11 cellular contexts compared by ENCODE assay signal in the genomic region with DNA sequence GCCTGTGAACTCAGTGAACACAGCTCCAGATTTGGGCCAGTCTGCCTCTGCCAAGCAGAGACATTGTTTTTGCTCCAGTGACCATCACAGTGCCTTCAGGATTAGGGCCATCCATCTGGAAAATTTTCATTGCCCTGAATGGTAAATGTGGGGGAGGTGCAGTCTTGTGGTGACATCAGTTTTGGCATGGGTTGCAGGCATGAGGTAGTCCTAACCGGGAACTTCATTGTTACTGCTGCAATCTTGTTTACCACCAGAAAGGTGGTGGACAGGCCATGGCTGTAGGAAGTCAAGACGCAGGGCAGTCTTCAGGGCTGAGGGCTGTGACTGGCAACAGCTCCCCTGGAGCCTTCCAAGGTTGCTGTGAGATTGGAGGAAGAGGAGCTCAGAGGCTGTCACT. TPM values are rescaled to one million over a fixed set of nuclear protein-coding genes. Genes with fewer than 3 reads are reported as not detected.
DNase-seq lines count a peak whose midpoint lies in the region; ATAC-seq and TF ChIP-seq lines count a peak whose summit lies in the region.
"Had no signal": no experiment of that assay in that cellular context is flagged by ENCODE, and none has a peak within 500 bp of the region (broad histone marks: within the 10 kb centered on the region; RNA-seq: fewer than 3 reads in every experiment).

No MANE protein-coding gene starts in this region.

- H3K4me1 Mint-ChIP-seq in endothelial cell (ENCODE audit: unreplicated experiment) = peaks cover 12% of the 10 kb centered on the region

- H3K9me3 Mint-ChIP-seq in endothelial cell (ENCODE audit: unreplicated experiment) = no peaks in the 10 kb centered on the region
- H3K9me3 Mint-ChIP-seq: activated CD8-positive, alpha-beta T cell treated with anti-CD3 and anti-CD28 coated beads for 36 hours had no signal

- H3K4me3 ChIP-seq in body of pancreas = no peak overlapping the region
- no peak overlapping the region for H3K4me3 ChIP-seq in kidney epithelial cell (ENCODE audit: low read depth, low read length)
- H3K4me3 ChIP-seq in testis = no peak overlapping the region
- H3K4me3 ChIP-seq: colonic mucosa had no signal

- WGBS in body of pancreas, 2 donors = 18 to 19% methylated on average over 2 of the region's 2 CpGs
- 29 to 47% methylated on average over 2 of the region's 2 CpGs for WGBS in testis, 2 donors

- peak in 2 of 3 donors; percentile 69 to 73 for TF ChIP-seq POLR2A in body of pancreas (IDR thresholded peaks at IDR 0.05)
- no peak for TF ChIP-seq POLR2A in testis (IDR thresholded peaks at IDR 0.05)

- DNase-seq in HCEC 1CT (peak; percentile 13), body of pancreas (peak; percentile 85 to 92 (median 91)), kidney epithelial cell (ENCODE audit: low read depth) (peak; percentile 49), substantia nigra (lab: John Stamatoyannopoulos, UW) (peak in 24 of 49 donors; percentile 30 to 81 (median 52)), GM10266 (ENCODE audit: extremely low spot score) (no peak), SHP77 (lab: John Stamatoyannopoulos, UW) (no peak), endothelial cell (ENCODE audit: low spot score) (no peak), testis (no peak)
- DNase-seq: activated CD8-positive, alpha-beta T cell treated with anti-CD3 and anti-CD28 coated beads for 36 hours; colonic mucosa had no signal

- peak; percentile 82 for ATAC-seq in body of pancreas
- ATAC-seq: HCT116 had no signal

- TF ChIP-seq CTCF in body of pancreas (IDR thresholded peaks at IDR 0.05) (peak in 1 of 7 experiments; percentile 16), kidney epithelial cell (IDR thresholded peaks at IDR 0.05; ENCODE audit: insufficient read depth, low read length, poor library complexity, severe bottlenecking) (no peak), GM10266 (IDR thresholded peaks at IDR 0.05; ENCODE audit: control insufficient read depth, insufficient read depth, low read depth, missing control alignments) (no peak), endothelial cell (IDR thresholded peaks at IDR 0.05; ENCODE audit: unreplicated experiment) (no peak), testis (IDR thresholded peaks at IDR 0.05) (no peak)

- intact Hi-C loops in body of pancreas (cut with DNase I) = loop anchor here (5.0 kb wide), 1 partner anchor 53 kb away; the partner anchor contains the start of gene SPATA13
- intact Hi-C loops in testis (cut with DNase I; ENCODE audit: low total_unique reads) = loop anchor here (10.0 kb wide), 1 partner anchor 191 kb away; no protein-coding TSS in a partner anchor

- H3K9me3 ChIP-seq in body of pancreas = no peaks in the 10 kb centered on the region
- no peaks in the 10 kb centered on the region for H3K9me3 ChIP-seq in testis
- H3K9me3 ChIP-seq: colonic mucosa had no signal

- H3K36me3 ChIP-seq in body of pancreas (replicated peaks in 1 of 2; ENCODE audit: insufficient read depth in 1 of 2, low read depth in 2 of 2) (no peaks in the 10 kb centered on the region), kidney epithelial cell (ENCODE audit: control insufficient read depth, insufficient read depth, low read length) (no peaks in the 10 kb centered on the region), testis (ENCODE audit: low read depth, missing control alignments) (no peaks in the 10 kb centered on the region)
- H3K36me3 ChIP-seq: colonic mucosa had no signal

- no peak overlapping the region for H3K4me3 Mint-ChIP-seq in endothelial cell (ENCODE audit: unreplicated experiment)
- H3K4me3 Mint-ChIP-seq: activated CD8-positive, alpha-beta T cell treated with anti-CD3 and anti-CD28 coated beads for 36 hours had no signal

- H3K27ac ChIP-seq in body of pancreas (peak overlapping the region; percentile 82 to 94 (median 90)), substantia nigra (ENCODE audit: low read depth, low read length, poor library complexity, severe bottlenecking) (peak overlapping the region; percentile 85), testis (no peak overlapping the region)
- H3K27ac ChIP-seq: colonic mucosa had no signal

- H3K4me1 ChIP-seq in body of pancreas = peaks cover 96% of the 10 kb centered on the region
- H3K4me1 ChIP-seq in testis = peaks cover 8% of the 10 kb centered on the region
- H3K4me1 ChIP-seq: colonic mucosa had no signal

- peaks cover 5% of the 10 kb centered on the region for H3K27me3 Mint-ChIP-seq in endothelial cell (ENCODE audit: unreplicated experiment)
- H3K27me3 Mint-ChIP-seq: activated CD8-positive, alpha-beta T cell treated with anti-CD3 and anti-CD28 coated beads for 36 hours had no signal

- H3K27ac Mint-ChIP-seq in endothelial cell (ENCODE audit: unreplicated experiment) = no peak overlapping the region
- H3K27ac Mint-ChIP-seq: activated CD8-positive, alpha-beta T cell treated with anti-CD3 and anti-CD28 coated beads for 36 hours had no signal

- no peaks in the 10 kb centered on the region for H3K27me3 ChIP-seq in body of pancreas
- H3K27me3 ChIP-seq in kidney epithelial cell (ENCODE audit: control insufficient read depth, insufficient read depth, low read length) = no peaks in the 10 kb centered on the region
- H3K27me3 ChIP-seq in testis = no peaks in the 10 kb centered on the region
- H3K27me3 ChIP-seq: colonic mucosa had no signal

- peaks cover 3% of the 10 kb centered on the region for H3K36me3 Mint-ChIP-seq in endothelial cell (ENCODE audit: low read depth, unreplicated experiment)

RNA-seq across cellular contexts. Expression of gene SPATA13, which starts 55.2 kb away (rescaled TPM):
- total RNA-seq in body of pancreas (100 to 1,000 TPM in 1 of 2 donors, 10 to 100 TPM in 1; 83.3 to 359 TPM), kidney epithelial cell (11.3 and 19.2 TPM in 2 replicates), endothelial cell (ENCODE audit: unreplicated experiment) (11.4 TPM), testis (10 to 100 TPM; 30.6 to 35.6 TPM)
- polyA plus RNA-seq in testis (ENCODE audit: insufficient read depth, low read depth, low replicate concordance) = 12.9 TPM

Comparison
In these comparisons a context has a peak if more than half of its experiments do, and no peak if none do; other contexts are left out.
1. DNase-seq: peak in HCEC 1CT (single experiment), body of pancreas (4 of 4) and kidney epithelial cell (single experiment); none in GM10266 (single experiment), SHP77 (0 of 2), endothelial cell (single experiment) and testis (single experiment).
2. H3K27ac ChIP-seq: peak in body of pancreas (4 of 4) and substantia nigra (single experiment); none in testis (0 of 2).